8 cellular contexts compared by ENCODE assay signal in the genomic region with DNA sequence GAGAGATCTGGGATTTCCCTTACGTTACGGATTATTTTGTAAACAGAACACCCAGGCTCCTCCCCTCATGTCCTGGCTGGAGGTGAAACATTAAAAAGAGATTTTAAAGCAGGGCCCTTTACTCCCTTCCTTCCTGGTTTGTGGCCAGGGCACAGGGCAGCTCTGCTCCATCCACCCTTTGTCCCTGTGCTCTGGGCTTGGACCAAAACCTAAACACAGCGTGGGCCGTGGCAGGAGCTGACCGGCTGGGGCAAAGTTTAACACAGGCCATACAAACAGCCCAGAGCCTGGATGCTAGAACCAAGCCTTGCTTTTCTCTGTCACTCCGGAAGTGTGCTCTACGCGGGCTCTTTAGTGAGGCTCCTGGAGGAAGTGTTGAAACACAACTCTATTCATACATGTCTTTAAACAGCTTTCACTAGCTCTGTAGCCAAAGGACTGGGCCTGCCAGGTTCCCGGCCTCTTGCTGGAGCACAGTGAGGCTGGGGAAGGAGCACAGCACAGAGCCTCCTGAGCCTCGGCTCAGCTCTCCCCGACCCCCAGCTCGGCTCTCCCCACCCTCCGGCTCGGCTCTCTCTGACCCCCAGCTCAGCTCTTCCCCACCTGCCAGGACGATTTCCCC.
DNase-seq lines count a peak whose midpoint lies in the region; ATAC-seq and TF ChIP-seq lines count a peak whose summit lies in the region.

No MANE protein-coding gene starts in this region.

- CTCF ChIA-PET in activated CD8-positive, alpha-beta memory T cell treated with anti-CD3 and anti-CD28 coated beads, Interleukin-2, amount 10 ng/mL, durations not matched to agents 7 days and 5 days (lab: Charles Lee) = interaction anchor here (0.8 to 2.4 kb wide), 4 partner anchors 9 to 80 kb away, joined by 3 to 14 read pairs (median 4); no protein-coding TSS in a partner anchor

- intact Hi-C loops in upper lobe of right lung (cut with DNase I) = no loop called here

- H2AK5ac ChIP-seq in mesenchymal stem cell (ENCODE audit: low read length, severe bottlenecking) = no peak overlapping the region

- peak overlapping the region in 1 of 2 experiments; percentile 13 for H2BK12ac ChIP-seq in mesenchymal stem cell (ENCODE audit: low read length in 2 of 2)

- no peak overlapping the region for H2BK5ac ChIP-seq in mesenchymal stem cell (ENCODE audit: low read depth, low read length, poor library complexity, severe bottlenecking)

- no peaks in the 10 kb centered on the region for H3K9me3 ChIP-seq in mesenchymal stem cell (ENCODE audit: control insufficient read depth, low read length)
- no peaks in the 10 kb centered on the region for H3K9me3 ChIP-seq in upper lobe of right lung

- peak; percentile 77 for ATAC-seq in activated CD8-positive, alpha-beta memory T cell treated with anti-CD3 and anti-CD28 coated beads, Interleukin-2, amount 10 ng/mL, durations not matched to agents 7 days and 5 days
- ATAC-seq in upper lobe of right lung = peak; percentile 84
- no peak for ATAC-seq in HG02938 (IDR thresholded peaks at IDR 0.05; ENCODE audit: unreplicated experiment)

- H3K4me3 ChIP-seq in mesenchymal stem cell (ENCODE audit: insufficient read depth in 1 of 2, low read depth in 1 of 2, low read length in 2 of 2) (no peak overlapping the region), upper lobe of right lung (no peak overlapping the region)

- H3K9me3 Mint-ChIP-seq in activated CD8-positive, alpha-beta memory T cell treated with anti-CD3 and anti-CD28 coated beads, Interleukin-2, amount 10 ng/mL, durations not matched to agents 7 days and 5 days (ENCODE audit: low read depth) = peaks cover 2% of the 10 kb centered on the region

- peaks cover 0 to 22% of the 10 kb centered on the region in 2 experiments for H3K36me3 ChIP-seq in mesenchymal stem cell (ENCODE audit: control insufficient read depth in 1 of 2, insufficient read depth in 2 of 2, low read depth in 1 of 2, low read length in 2 of 2)
- no peaks in the 10 kb centered on the region for H3K36me3 ChIP-seq in upper lobe of right lung

- H3K23ac ChIP-seq in mesenchymal stem cell (ENCODE audit: low read length in 2 of 2) = no peak overlapping the region

- peak overlapping the region; percentile 30 for H3K9ac ChIP-seq in mesenchymal stem cell (ENCODE audit: low read length)

- H3K27ac Mint-ChIP-seq in activated CD8-positive, alpha-beta memory T cell treated with anti-CD3 and anti-CD28 coated beads, Interleukin-2, amount 10 ng/mL, durations not matched to agents 7 days and 5 days = peak overlapping the region; percentile 91

- no peak overlapping the region for H2AFZ ChIP-seq in mesenchymal stem cell (ENCODE audit: low read depth, low read length)

- WGBS in mesenchymal stem cell = 56% methylated on average over 15 of the region's 15 CpGs

- peak overlapping the region; percentile 29 for H4K8ac ChIP-seq in mesenchymal stem cell (ENCODE audit: low read length)

- TF ChIP-seq CTCF in upper lobe of right lung (IDR thresholded peaks at IDR 0.05) = no peak

- H2BK15ac ChIP-seq in mesenchymal stem cell (ENCODE audit: low read depth, poor library complexity, severe bottlenecking) = no peak overlapping the region

- no peak overlapping the region for H3K14ac ChIP-seq in mesenchymal stem cell (ENCODE audit: low read length in 2 of 2)

- H3K27me3 Mint-ChIP-seq in activated CD8-positive, alpha-beta memory T cell treated with anti-CD3 and anti-CD28 coated beads, Interleukin-2, amount 10 ng/mL, durations not matched to agents 7 days and 5 days = peaks cover 5% of the 10 kb centered on the region

- peak overlapping the region in 1 of 2 experiments; percentile 54 for H3K18ac ChIP-seq in mesenchymal stem cell (ENCODE audit: low read depth in 1 of 2, low read length in 2 of 2)

- peaks cover 55% of the 10 kb centered on the region for H3K4me1 Mint-ChIP-seq in activated CD8-positive, alpha-beta memory T cell treated with anti-CD3 and anti-CD28 coated beads, Interleukin-2, amount 10 ng/mL, durations not matched to agents 7 days and 5 days

- H4K91ac ChIP-seq in mesenchymal stem cell (ENCODE audit: low read length) = no peak overlapping the region

- peak overlapping the region; percentile 24 for H3K4me3 Mint-ChIP-seq in activated CD8-positive, alpha-beta memory T cell treated with anti-CD3 and anti-CD28 coated beads, Interleukin-2, amount 10 ng/mL, durations not matched to agents 7 days and 5 days

- H3K4ac ChIP-seq in mesenchymal stem cell (ENCODE audit: low read depth in 1 of 2, low read length in 2 of 2) = peak overlapping the region in 1 of 2 experiments; percentile 30

- peak overlapping the region; percentile 87 for H3K27ac ChIP-seq in caudate nucleus (ENCODE audit: low read depth, low read length)
- H3K27ac ChIP-seq in mesenchymal stem cell (ENCODE audit: low read length, poor library complexity, severe bottlenecking) = no peak overlapping the region
- H3K27ac ChIP-seq in upper lobe of right lung = peak overlapping the region; percentile 84

- peaks cover 14% of the 10 kb centered on the region for H3K36me3 Mint-ChIP-seq in activated CD8-positive, alpha-beta memory T cell treated with anti-CD3 and anti-CD28 coated beads, Interleukin-2, amount 10 ng/mL, durations not matched to agents 7 days and 5 days

- no peak overlapping the region for H2BK120ac ChIP-seq in mesenchymal stem cell (ENCODE audit: low read depth, low read length)

- H3K4me2 ChIP-seq in mesenchymal stem cell (ENCODE audit: low read length, poor library complexity, severe bottlenecking) = no peak overlapping the region

- no peak for DNase-seq in activated CD8-positive, alpha-beta memory T cell treated with anti-CD3 and anti-CD28 coated beads, Interleukin-2, amount 10 ng/mL, durations not matched to agents 7 days and 5 days
- no peak for DNase-seq in activated CD8-positive, alpha-beta memory T cell treated with anti-CD3 and anti-CD28 coated beads, Interleukin-2, amount 50 U/mL, for 48 hours
- DNase-seq in caudate nucleus (lab: John Stamatoyannopoulos, UW) (peak in 20 of 61 donors; percentile 10 to 63 (median 40)), mesenchymal stem cell (peak; percentile 68), upper lobe of right lung (peak; percentile 81), NCI-H1105 treated with DMSO at 0.1 percent for 48 hours (lab: John Stamatoyannopoulos, UW) (no peak), NAMALWA (ENCODE audit: low spot score) (no peak)

- H3K27me3 ChIP-seq in mesenchymal stem cell (ENCODE audit: control insufficient read depth in 1 of 2, insufficient read depth in 1 of 2, low read length in 2 of 2) = peaks cover 4 to 17% of the 10 kb centered on the region in 2 experiments
- H3K27me3 ChIP-seq in upper lobe of right lung = no peaks in the 10 kb centered on the region

- H3K79me1 ChIP-seq in mesenchymal stem cell (replicated peaks; ENCODE audit: low read length, poor library complexity, severe bottlenecking) = no peaks in the 10 kb centered on the region

- H3K4me1 ChIP-seq in mesenchymal stem cell (ENCODE audit: control insufficient read depth, insufficient read depth, low read depth, low read length) = peaks cover 2% of the 10 kb centered on the region
- peaks cover 42% of the 10 kb centered on the region for H3K4me1 ChIP-seq in upper lobe of right lung

Comparison
In these comparisons a context has a peak if more than half of its experiments do, and no peak if none do; other contexts are left out.
1. DNase-seq: peak in mesenchymal stem cell (single experiment) and upper lobe of right lung (single experiment); none in activated CD8-positive, alpha-beta memory T cell treated with anti-CD3 and anti-CD28 coated beads, Interleukin-2, amount 10 ng/mL, durations not matched to agents 7 days and 5 days (single experiment), activated CD8-positive, alpha-beta memory T cell treated with anti-CD3 and anti-CD28 coated beads, Interleukin-2, amount 50 U/mL, for 48 hours (single experiment), NCI-H1105 treated with DMSO at 0.1 percent for 48 hours (single experiment) and NAMALWA (single experiment).